In genomic region chr21:37366488-37367300, GRCh38 we compare ENCODE assay signal across 8 cellular contexts. TPM values are rescaled to one million over a fixed set of nuclear protein-coding genes. Genes with fewer than 3 reads are reported as not detected.
DNase-seq lines count a peak whose midpoint lies in the region; ATAC-seq and TF ChIP-seq lines count a peak whose summit lies in the region.

DYRK1A (plus strand) TSS chr21:37366773; CDS start chr21:37420375, 53,602 bp downstream.

- DNase-seq in DMS153 (lab: John Stamatoyannopoulos, UW) (peak; percentile 99), PC-9 (peak; percentile 91 to 95), epithelial cell of proximal tubule (ENCODE audit: low read depth) (peak; percentile 84), mucosa of gallbladder (ENCODE audit: low spot score) (peak; percentile 99)
- peak; percentile 99 for DNase-seq in Jurkat, Clone E6-1 (ENCODE audit: low read depth, low spot score)
- peak; percentile 98 for DNase-seq in activated T-cell treated with anti-CD3 and anti-CD28 coated beads, Interleukin-2, amount 50 U/mL, for 1 hour
- DNase-seq in stimulated activated CD8-positive, alpha-beta memory T cell treated with anti-CD3 and anti-CD28 coated beads, Interleukin-4, amount 100 ng/mL, for 4 hours (ENCODE audit: low read depth in 2 of 2, low spot score in 1 of 2) = peak; percentile 96 to 97

- H3K36me3 ChIP-seq in PC-9 (ENCODE audit: low read depth) = no peaks in the 10 kb centered on the region

- POLR2A ChIA-PET in PC-9 (lab: Charles Lee; ENCODE audit: unreplicated experiment) = interaction anchor here (0.6 to 0.7 kb wide), 6 partner anchors 28 to 167 kb away, joined by 3 to 8 read pairs (median 4); no protein-coding TSS in a partner anchor

- peak; percentile 60 for ATAC-seq in GM21619 (IDR thresholded peaks at IDR 0.05; ENCODE audit: unreplicated experiment)

- BruUV-seq in PC-9 (replicated peaks; lab: Mats Ljungman, UMichigan) = TSS peak; percentile 21

- TF ChIP-seq CTCF in PC-9 (conservative IDR thresholded peaks at IDR 0.05) (no peak), epithelial cell of proximal tubule (conservative IDR thresholded peaks at IDR 0.05; ENCODE audit: low read depth, low read length) (no peak)

- CTCF ChIA-PET in PC-9 (lab: Charles Lee) = interaction anchor here (1.0 kb wide), 1 partner anchor 28 kb away, joined by 3 read pairs; no protein-coding TSS in a partner anchor

- peak within 1 kb of the TSS; percentile 84 for H3K4me3 ChIP-seq in Jurkat, Clone E6-1 (ENCODE audit: low read length)
- H3K4me3 ChIP-seq in PC-9 (peak within 1 kb of the TSS; percentile 78), epithelial cell of proximal tubule (ENCODE audit: low read depth, low read length) (peak within 1 kb of the TSS; percentile 86)

- no peaks in the 10 kb centered on the region for H4K20me1 ChIP-seq in PC-9 (ENCODE audit: insufficient read depth)

- H3K9me2 ChIP-seq in PC-9 (ENCODE audit: insufficient read depth) = no peaks in the 10 kb centered on the region

- intact Hi-C loops in PC-9 (cut with micrococcal nuclease; ENCODE audit: unreplicated experiment) = loop anchor here (1.0 to 5.0 kb wide), 2 partner anchors 99 to 291 kb away; partner anchors contain the start of gene VPS26C

- peak within 1 kb of the TSS; percentile 97 for H3K27ac ChIP-seq in PC-9

- H2AFZ ChIP-seq in PC-9 = peak within 1 kb of the TSS; percentile 82

- peaks cover 37% of the 10 kb centered on the region for H3K4me1 ChIP-seq in PC-9 (replicated peaks; ENCODE audit: insufficient read depth)

- peak within 1 kb of the TSS; percentile 89 for H3K4me2 ChIP-seq in PC-9

- no peaks in the 10 kb centered on the region for H3K27me3 ChIP-seq in PC-9 (ENCODE audit: insufficient read depth, low read depth)

- peaks cover 44% of the 10 kb centered on the region for H3K79me2 ChIP-seq in PC-9 (ENCODE audit: low read depth)

- peaks cover 34% of the 10 kb centered on the region for H3F3A ChIP-seq in PC-9 (ENCODE audit: insufficient read depth, low read depth)

- no peaks in the 10 kb centered on the region for H3K9me3 ChIP-seq in PC-9 (ENCODE audit: insufficient read depth, low read depth)

RNA-seq across cellular contexts. Expression of gene DYRK1A, which starts in this region (rescaled TPM):
- 17.0 TPM for polyA plus RNA-seq in Jurkat, Clone E6-1 (2012; ENCODE audit: insufficient read depth, insufficient read length)
- total RNA-seq in PC-9 (2021) = 33.7 and 35.5 TPM in 2 replicates
- 23.6 and 28.9 TPM in 2 replicates for total RNA-seq in epithelial cell of proximal tubule
- total RNA-seq in mucosa of gallbladder = 70.2 TPM

Comparison
In these comparisons a context has a peak if more than half of its experiments do, and no peak if none do; other contexts are left out.
1. Peak in every context shown above with its lines: DNase-seq, ATAC-seq, H3K4me3 ChIP-seq and H3K27ac ChIP-seq.